24 cellular contexts compared by ENCODE assay signal in the genomic region with DNA sequence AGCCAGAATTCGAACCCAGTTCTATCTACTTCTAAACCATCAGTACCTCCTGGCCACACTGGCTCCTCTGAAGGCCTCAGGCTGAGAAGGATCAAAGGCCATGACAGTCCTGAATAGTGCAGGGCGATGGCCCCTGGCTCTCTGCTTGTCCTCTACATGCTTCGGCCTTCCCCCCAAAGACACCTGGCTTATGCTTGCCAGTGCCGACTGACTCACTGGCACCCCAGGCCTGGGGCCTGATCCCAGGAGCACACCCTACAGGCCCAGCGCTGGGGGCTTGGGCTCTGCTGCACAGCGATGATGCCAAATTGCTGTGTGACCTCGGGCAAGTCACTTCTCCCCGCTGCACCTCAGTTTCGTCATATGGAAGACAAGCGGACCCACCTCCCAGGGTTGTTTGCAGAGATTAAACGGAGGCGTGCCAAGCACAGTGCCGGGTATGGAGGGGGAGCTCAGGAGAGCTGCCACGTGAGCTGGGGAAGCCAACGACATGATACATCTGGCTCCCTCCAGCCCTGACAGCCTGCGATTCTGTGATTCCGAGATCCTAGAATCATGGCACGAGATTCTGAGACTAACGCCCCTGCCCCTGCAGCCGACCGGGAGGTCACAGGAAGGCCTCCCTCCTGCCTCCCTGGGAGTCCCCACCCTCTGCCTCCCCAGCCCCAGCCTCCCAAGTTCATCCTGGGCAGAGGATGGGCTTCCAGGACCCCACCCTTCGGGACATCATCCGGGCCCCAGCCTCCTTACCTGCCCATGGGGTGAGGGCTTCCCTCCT. TPM values are rescaled to one million over a fixed set of nuclear protein-coding genes. Genes with fewer than 3 reads are reported as not detected.
DNase-seq lines count a peak whose midpoint lies in the region; ATAC-seq and TF ChIP-seq lines count a peak whose summit lies in the region.
"Had no signal": no experiment of that assay in that cellular context is flagged by ENCODE, and none has a peak within 500 bp of the region (broad histone marks: within the 10 kb centered on the region; RNA-seq: fewer than 3 reads in every experiment).

No MANE protein-coding gene starts in this region.

- TF ChIP-seq CTCF in testis (IDR thresholded peaks at IDR 0.05): no peak

- peaks cover 24% of the 10 kb centered on the region for H3K4me1 Mint-ChIP-seq in activated naive CD8-positive, alpha-beta T cell treated with anti-CD3 and anti-CD28 coated beads, Interleukin-2, amount 50 U/mL, for 24 hours
- H3K4me1 Mint-ChIP-seq in naive thymus-derived CD4-positive, alpha-beta T cell: peaks cover 23 to 85% (median 75%) of the 10 kb centered on the region in 7 donors

- H3K4me1 ChIP-seq in naive thymus-derived CD4-positive, alpha-beta T cell (ENCODE audit: control insufficient read depth in 2 of 2, insufficient read depth in 2 of 2, low read length in 2 of 2): peaks cover 0 to 30% of the 10 kb centered on the region in 2 donors
- peaks cover 5% of the 10 kb centered on the region for H3K4me1 ChIP-seq in testis
- H3K4me1 ChIP-seq: parathyroid adenoma had no signal

- H3K36me3 Mint-ChIP-seq in activated naive CD8-positive, alpha-beta T cell treated with anti-CD3 and anti-CD28 coated beads, Interleukin-2, amount 50 U/mL, for 24 hours (ENCODE audit: low read depth): no peaks in the 10 kb centered on the region
- peaks cover 0 to 27% (median 10%) of the 10 kb centered on the region in 5 donors for H3K36me3 Mint-ChIP-seq in naive thymus-derived CD4-positive, alpha-beta T cell
- H3K36me3 Mint-ChIP-seq: immature natural killer cell had no signal

- no peaks in the 10 kb centered on the region for H3K27me3 Mint-ChIP-seq in activated naive CD8-positive, alpha-beta T cell treated with anti-CD3 and anti-CD28 coated beads, Interleukin-2, amount 50 U/mL, for 24 hours
- no peaks in the 10 kb centered on the region for H3K27me3 Mint-ChIP-seq in naive thymus-derived CD4-positive, alpha-beta T cell
- H3K27me3 Mint-ChIP-seq: CD4-positive, CD25-positive, alpha-beta regulatory T cell had no signal

- no peak overlapping the region for H3K4me3 ChIP-seq in naive thymus-derived CD4-positive, alpha-beta T cell (ENCODE audit: low read length)
- peak overlapping the region in 1 of 2 donors; percentile 45 for H3K4me3 ChIP-seq in testis
- H3K4me3 ChIP-seq: ascending aorta, lung had no signal

- WGBS in testis, 2 donors: 70 to 84% methylated on average over 15 to 22 of the region's 23 CpGs

- intact Hi-C loops in naive thymus-derived CD4-positive, alpha-beta T cell (cut with micrococcal nuclease): no loop called here
- intact Hi-C loops in testis (cut with DNase I; ENCODE audit: low total_unique reads): no loop called here

- no peak overlapping the region for H3K27ac Mint-ChIP-seq in activated naive CD8-positive, alpha-beta T cell treated with anti-CD3 and anti-CD28 coated beads, Interleukin-2, amount 50 U/mL, for 24 hours
- peak overlapping the region in 6 of 9 donors; percentile 22 to 93 (median 80) for H3K27ac Mint-ChIP-seq in naive thymus-derived CD4-positive, alpha-beta T cell
- H3K27ac Mint-ChIP-seq: T-helper 2 cell treated with Interferon-gamma antibody and Interleukin-4, amounts not matched to agents 5 μg/mL and 100 μg/mL, for 36 hours had no signal

- no peak for TF ChIP-seq POLR2A in testis (IDR thresholded peaks at IDR 0.05)

- no peak overlapping the region for H3K4me3 Mint-ChIP-seq in activated naive CD8-positive, alpha-beta T cell treated with anti-CD3 and anti-CD28 coated beads, Interleukin-2, amount 50 U/mL, for 24 hours
- no peak overlapping the region for H3K4me3 Mint-ChIP-seq in naive thymus-derived CD4-positive, alpha-beta T cell
- H3K4me3 Mint-ChIP-seq: immature natural killer cell; T-helper 2 cell treated with Interferon-gamma antibody and Interleukin-4, amounts not matched to agents 5 μg/mL and 100 μg/mL, for 36 hours had no signal

- POLR2A ChIA-PET in naive thymus-derived CD4-positive, alpha-beta T cell (lab: Charles Lee): interaction anchor here (1.5 to 22.1 kb wide), 6 partner anchors 8 to 31 kb away, joined by 3 to 278 read pairs (median 58); a partner anchor contains a TSS

- peaks cover 0 to 25% (median 3%) of the 10 kb centered on the region in 3 experiments for H3K36me3 ChIP-seq in naive thymus-derived CD4-positive, alpha-beta T cell (ENCODE audit: control insufficient read depth in 2 of 3, insufficient read depth in 3 of 3, low read length in 3 of 3)
- H3K36me3 ChIP-seq in testis (ENCODE audit: low read depth, missing control alignments): no peaks in the 10 kb centered on the region
- H3K36me3 ChIP-seq: ascending aorta had no signal

- no peaks in the 10 kb centered on the region for H3K9me3 Mint-ChIP-seq in activated naive CD8-positive, alpha-beta T cell treated with anti-CD3 and anti-CD28 coated beads, Interleukin-2, amount 50 U/mL, for 24 hours
- H3K9me3 Mint-ChIP-seq in naive thymus-derived CD4-positive, alpha-beta T cell: no peaks in the 10 kb centered on the region
- H3K9me3 Mint-ChIP-seq: CD4-positive, CD25-positive, alpha-beta regulatory T cell; immature natural killer cell; T-helper 2 cell treated with Interferon-gamma antibody and Interleukin-4, amounts not matched to agents 5 μg/mL and 100 μg/mL, for 36 hours had no signal

- H3K9me3 ChIP-seq in naive thymus-derived CD4-positive, alpha-beta T cell (ENCODE audit: control insufficient read depth in 2 of 3, low read length in 3 of 3): no peaks in the 10 kb centered on the region
- H3K9me3 ChIP-seq in testis: no peaks in the 10 kb centered on the region
- H3K9me3 ChIP-seq: ascending aorta had no signal

- peak; percentile 9 for DNase-seq in activated naive CD4-positive, alpha-beta T cell treated with anti-CD3 and anti-CD28 coated beads, Interleukin-2, amount 50 U/mL, for 16 hours
- no peak for DNase-seq in activated naive CD4-positive, alpha-beta T cell treated with Interleukin-2 at 50 U/mL for 16 hours
- DNase-seq in activated naive CD8-positive, alpha-beta T cell treated with anti-CD3 and anti-CD28 coated beads, Interleukin-2, amount 50 U/mL, for 24 hours: no peak
- no peak for DNase-seq in naive thymus-derived CD4-positive, alpha-beta T cell
- peak; percentile 65 for DNase-seq in testis
- DNase-seq in nucleus accumbens (lab: John Stamatoyannopoulos, UW): no peak
- DNase-seq: ACHN; CD4-positive, CD25-positive, alpha-beta regulatory T cell; DMS153; glutamatergic neuron; immature natural killer cell; MM.1S; NCI-H146; NCI-H748 treated with DMSO at 0.1 percent for 48 hours; small intestine; stimulated activated CD4-positive, alpha-beta T cell treated with anti-CD3 and anti-CD28 coated beads, Interleukin-4, amount 100 ng/mL, for 4 hours had no signal

- no peaks in the 10 kb centered on the region for H3K27me3 ChIP-seq in naive thymus-derived CD4-positive, alpha-beta T cell (ENCODE audit: control insufficient read depth in 2 of 2, insufficient read depth in 2 of 2, low read length in 2 of 2)
- H3K27me3 ChIP-seq in testis: no peaks in the 10 kb centered on the region
- H3K27me3 ChIP-seq: ascending aorta had no signal

- ATAC-seq in activated naive CD8-positive, alpha-beta T cell treated with anti-CD3 and anti-CD28 coated beads, Interleukin-2, amount 50 U/mL, for 24 hours: peak; percentile 6
- no peak for ATAC-seq in naive thymus-derived CD4-positive, alpha-beta T cell
- ATAC-seq in HG03520 (IDR thresholded peaks at IDR 0.05; ENCODE audit: unreplicated experiment): no peak
- no peak for ATAC-seq in HG03442 (IDR thresholded peaks at IDR 0.05; ENCODE audit: unreplicated experiment)

- CTCF ChIA-PET in naive thymus-derived CD4-positive, alpha-beta T cell (lab: Charles Lee): interaction anchor here (1.4 to 3.1 kb wide), 2 partner anchors 11 to 49 kb away, joined by 5 to 16 read pairs; no protein-coding TSS in a partner anchor

- H3K27ac ChIP-seq in naive thymus-derived CD4-positive, alpha-beta T cell (ENCODE audit: low read depth, low read length): no peak overlapping the region
- H3K27ac ChIP-seq in testis: peak overlapping the region; percentile 59 to 74
- H3K27ac ChIP-seq: ascending aorta, parathyroid adenoma had no signal

RNA-seq across cellular contexts. Expression of a gene that starts 1.0 kb away (rescaled TPM):
- 10 to 100 TPM in 2 of 5 experiments, 1 to 10 TPM in 3; 3.9 to 30.4 (median 6.4) TPM for total RNA-seq in naive thymus-derived CD4-positive, alpha-beta T cell
- polyA plus RNA-seq in naive thymus-derived CD4-positive, alpha-beta T cell: 1 to 10 TPM; 5.8 to 9.5 TPM
- 10 to 100 TPM; 40.1 to 54.4 TPM for total RNA-seq in testis
- 26.8 TPM for polyA plus RNA-seq in testis (ENCODE audit: insufficient read depth, low read depth, low replicate concordance)
- total RNA-seq: ascending aorta, fibroblast of lung, subcutaneous adipose tissue had no signal
- polyA plus RNA-seq: fibroblast of lung, immature natural killer cell had no signal

RNA-seq across cellular contexts. Expression of a gene that starts 23.2 kb away (rescaled TPM):
- 10 to 100 TPM; 12.4 to 27.6 (median 20.2) TPM for total RNA-seq in naive thymus-derived CD4-positive, alpha-beta T cell
- polyA plus RNA-seq in naive thymus-derived CD4-positive, alpha-beta T cell: 1 to 10 TPM; 1.1 to 2.4 TPM
- total RNA-seq in testis: 10 to 100 TPM; 12.6 to 14.8 TPM
- polyA plus RNA-seq in testis (ENCODE audit: insufficient read depth, low read depth, low replicate concordance): 15.0 TPM

RNA-seq across cellular contexts. Expression of a gene that starts 32.8 kb away (rescaled TPM):
- 100 to 1,000 TPM; 263 to 886 (median 301) TPM for total RNA-seq in naive thymus-derived CD4-positive, alpha-beta T cell
- 100 to 1,000 TPM; 838 to 852 TPM for polyA plus RNA-seq in naive thymus-derived CD4-positive, alpha-beta T cell
- total RNA-seq in testis: 10 to 100 TPM in 1 of 2 donors, 1 to 10 TPM in 1; 1.2 to 10.7 TPM
- polyA plus RNA-seq in testis (ENCODE audit: insufficient read depth, low read depth, low replicate concordance): 15.5 TPM

Comparison
In these comparisons a context has a peak if more than half of its experiments do, and no peak if none do; other contexts are left out.
1. DNase-seq: peak in activated naive CD4-positive, alpha-beta T cell treated with anti-CD3 and anti-CD28 coated beads, Interleukin-2, amount 50 U/mL, for 16 hours (single experiment) and testis (single experiment); none in activated naive CD4-positive, alpha-beta T cell treated with Interleukin-2 at 50 U/mL for 16 hours (single experiment), activated naive CD8-positive, alpha-beta T cell treated with anti-CD3 and anti-CD28 coated beads, Interleukin-2, amount 50 U/mL, for 24 hours (single experiment), naive thymus-derived CD4-positive, alpha-beta T cell (0 of 9) and nucleus accumbens (0 of 56).
2. RNA of a gene that starts 32.8 kb away (total RNA-seq): 263 to 886 TPM in naive thymus-derived CD4-positive, alpha-beta T cell; 1.2 to 10.7 TPM in testis; every median in the first group is over 10 times any median in the second.